ENCODE assay signal across 8 cellular contexts in genomic region chr1:25905680-25906643, GRCh38. TPM values are rescaled to one million over a fixed set of nuclear protein-coding genes. Genes with fewer than 3 reads are reported as not detected.
DNase-seq lines count a peak whose midpoint lies in the region; ATAC-seq and TF ChIP-seq lines count a peak whose summit lies in the region.

Gene STMN1, minus strand, starts transcription at chr1:25906419. Its CDS starts 1,743 bp downstream, at chr1:25904676.

- peak; percentile 62 for DNase-seq in CD14-positive monocyte (ENCODE audit: low spot score)
- peak; percentile 78 for DNase-seq in NCI-H774 (lab: John Stamatoyannopoulos, UW)
- DNase-seq in activated CD8-positive, alpha-beta T cell treated with anti-CD3 and anti-CD28 coated beads, Interleukin-2, amount 10 ng/mL, durations not matched to agents 7 days and 5 days = peak; percentile 94
- DNase-seq in ecto neural progenitor cell (ENCODE audit: low spot score) = peak; percentile 99
- DNase-seq in lung (ENCODE audit: low spot score) = peak; percentile 88
- DNase-seq in stimulated activated CD4-positive, alpha-beta T cell treated with anti-CD3 and anti-CD28 coated beads, TNF-alpha, amount 100 ng/mL, for 4 hours (ENCODE audit: low read depth in 3 of 3) = peak; percentile 76 to 85 (median 83)

- peaks cover 1 to 7% of the 10 kb centered on the region in 2 donors for H3K36me3 Mint-ChIP-seq in CD14-positive monocyte
- peaks cover 37% of the 10 kb centered on the region for H3K36me3 Mint-ChIP-seq in activated CD8-positive, alpha-beta T cell treated with anti-CD3 and anti-CD28 coated beads, Interleukin-2, amount 10 ng/mL, durations not matched to agents 7 days and 5 days (ENCODE audit: low read depth)

- peaks cover 3 to 5% of the 10 kb centered on the region in 2 donors for H3K4me1 ChIP-seq in lung (ENCODE audit: control insufficient read depth in 2 of 2, insufficient read depth in 2 of 2, low read length in 2 of 2)

- H3K27ac Mint-ChIP-seq in CD14-positive monocyte = peak within 1 kb of the TSS; percentile 85 to 95 (median 94)
- H3K27ac Mint-ChIP-seq in activated CD8-positive, alpha-beta T cell treated with anti-CD3 and anti-CD28 coated beads, Interleukin-2, amount 10 ng/mL, durations not matched to agents 7 days and 5 days = peak within 1 kb of the TSS; percentile 96

- peak within 1 kb of the TSS; percentile 11 to 28 for H3K27ac ChIP-seq in lung (ENCODE audit: low read depth in 1 of 2, low read length in 1 of 2)

- H3K4me3 Mint-ChIP-seq in CD14-positive monocyte = peak within 1 kb of the TSS; percentile 86 to 93
- H3K4me3 Mint-ChIP-seq in activated CD8-positive, alpha-beta T cell treated with anti-CD3 and anti-CD28 coated beads, Interleukin-2, amount 10 ng/mL, durations not matched to agents 7 days and 5 days = peak within 1 kb of the TSS; percentile 93

- H3K9me3 Mint-ChIP-seq in CD14-positive monocyte = no peaks in the 10 kb centered on the region
- no peaks in the 10 kb centered on the region for H3K9me3 Mint-ChIP-seq in activated CD8-positive, alpha-beta T cell treated with anti-CD3 and anti-CD28 coated beads, Interleukin-2, amount 10 ng/mL, durations not matched to agents 7 days and 5 days (ENCODE audit: insufficient read depth)

- POLR2A ChIA-PET in activated CD8-positive, alpha-beta T cell treated with anti-CD3 and anti-CD28 coated beads, Interleukin-2, amount 10 ng/mL, durations not matched to agents 7 days and 5 days (lab: Charles Lee) = interaction anchor here (1.1 to 6.0 kb wide), 8 partner anchors 8 to 564 kb away, joined by 4 to 53 read pairs (median 12); partner anchors contain the start of gene PAFAH2

- H3K27me3 ChIP-seq in lung (ENCODE audit: control insufficient read depth, insufficient read depth) = no peaks in the 10 kb centered on the region

- CTCF ChIA-PET in activated CD8-positive, alpha-beta T cell treated with anti-CD3 and anti-CD28 coated beads, Interleukin-2, amount 10 ng/mL, durations not matched to agents 7 days and 5 days (lab: Charles Lee) = interaction anchor here (0.7 to 18.0 kb wide), 7 partner anchors 8 to 93 kb away, joined by 4 to 610 read pairs (median 8); partner anchors contain the start of gene PAFAH2

- TF ChIP-seq CTCF in CD14-positive monocyte (IDR thresholded peaks at IDR 0.05) (no peak), lung (IDR thresholded peaks at IDR 0.05; ENCODE audit: control extremely low read depth, extremely low read depth) (no peak)

- H3K36me3 ChIP-seq in lung (ENCODE audit: control insufficient read depth in 2 of 2, insufficient read depth in 2 of 2, low read length in 2 of 2) = no peaks in the 10 kb centered on the region

- peak; percentile 65 for ATAC-seq in GM19351 (IDR thresholded peaks at IDR 0.05; ENCODE audit: unreplicated experiment)
- peak; percentile 63 for ATAC-seq in HG03565 (IDR thresholded peaks at IDR 0.05; ENCODE audit: unreplicated experiment)
- ATAC-seq in activated CD8-positive, alpha-beta T cell treated with anti-CD3 and anti-CD28 coated beads, Interleukin-2, amount 10 ng/mL, durations not matched to agents 7 days and 5 days = peak; percentile 78
- ATAC-seq in lung (ENCODE audit: insufficient read depth, low FRiP score) = peak; percentile 86

- peak within 1 kb of the TSS; percentile 70 for H3K4me3 ChIP-seq in lung

- H3K9me3 ChIP-seq in lung (ENCODE audit: control insufficient read depth in 2 of 2, insufficient read depth in 1 of 2, low read length in 1 of 2) = no peaks in the 10 kb centered on the region

- H3K27me3 Mint-ChIP-seq in CD14-positive monocyte (ENCODE audit: low read depth in 3 of 3) = peaks cover 11 to 17% (median 13%) of the 10 kb centered on the region in 3 donors
- H3K27me3 Mint-ChIP-seq in activated CD8-positive, alpha-beta T cell treated with anti-CD3 and anti-CD28 coated beads, Interleukin-2, amount 10 ng/mL, durations not matched to agents 7 days and 5 days (ENCODE audit: low read depth) = peaks cover 21% of the 10 kb centered on the region

- peaks cover 23% of the 10 kb centered on the region for H3K4me1 Mint-ChIP-seq in CD14-positive monocyte
- H3K4me1 Mint-ChIP-seq in activated CD8-positive, alpha-beta T cell treated with anti-CD3 and anti-CD28 coated beads, Interleukin-2, amount 10 ng/mL, durations not matched to agents 7 days and 5 days (ENCODE audit: low read depth) = peaks cover 37% of the 10 kb centered on the region

- intact Hi-C loops in CD14-positive monocyte (cut with micrococcal nuclease) = no loop called here

- 1% methylated on average over 52 to 102 of the region's 102 CpGs for WGBS in lung, 2 donors

RNA-seq across cellular contexts. Expression of gene STMN1, which starts in this region (rescaled TPM):
- polyA plus RNA-seq in CD14-positive monocyte (1 to 10 TPM; 3.5 to 8.1 TPM), lung (10 to 100 TPM; 18.5 to 63.8 TPM)
- total RNA-seq in activated CD8-positive, alpha-beta T cell treated with anti-CD3 and anti-CD28 coated beads, Interleukin-2, amount 10 ng/mL, durations not matched to agents 7 days and 5 days = 100 to 1,000 TPM; 740 to 781 TPM
- 100 to 1,000 TPM in 1 of 2 donors, 10 to 100 TPM in 1; 38.8 to 118 TPM for total RNA-seq in lung

Comparison
In these comparisons a context has a peak if more than half of its experiments do, and no peak if none do; other contexts are left out.
1. Peak in every context shown above with its lines: DNase-seq, ATAC-seq, H3K4me3 ChIP-seq and H3K27ac ChIP-seq.
2. RNA of gene STMN1 (total RNA-seq): 740 to 781 TPM in activated CD8-positive, alpha-beta T cell treated with anti-CD3 and anti-CD28 coated beads, Interleukin-2, amount 10 ng/mL, durations not matched to agents 7 days and 5 days; 38.8 to 118 TPM in lung; every median in the first group is over 4 times any median in the second.